In the genomic region with DNA sequence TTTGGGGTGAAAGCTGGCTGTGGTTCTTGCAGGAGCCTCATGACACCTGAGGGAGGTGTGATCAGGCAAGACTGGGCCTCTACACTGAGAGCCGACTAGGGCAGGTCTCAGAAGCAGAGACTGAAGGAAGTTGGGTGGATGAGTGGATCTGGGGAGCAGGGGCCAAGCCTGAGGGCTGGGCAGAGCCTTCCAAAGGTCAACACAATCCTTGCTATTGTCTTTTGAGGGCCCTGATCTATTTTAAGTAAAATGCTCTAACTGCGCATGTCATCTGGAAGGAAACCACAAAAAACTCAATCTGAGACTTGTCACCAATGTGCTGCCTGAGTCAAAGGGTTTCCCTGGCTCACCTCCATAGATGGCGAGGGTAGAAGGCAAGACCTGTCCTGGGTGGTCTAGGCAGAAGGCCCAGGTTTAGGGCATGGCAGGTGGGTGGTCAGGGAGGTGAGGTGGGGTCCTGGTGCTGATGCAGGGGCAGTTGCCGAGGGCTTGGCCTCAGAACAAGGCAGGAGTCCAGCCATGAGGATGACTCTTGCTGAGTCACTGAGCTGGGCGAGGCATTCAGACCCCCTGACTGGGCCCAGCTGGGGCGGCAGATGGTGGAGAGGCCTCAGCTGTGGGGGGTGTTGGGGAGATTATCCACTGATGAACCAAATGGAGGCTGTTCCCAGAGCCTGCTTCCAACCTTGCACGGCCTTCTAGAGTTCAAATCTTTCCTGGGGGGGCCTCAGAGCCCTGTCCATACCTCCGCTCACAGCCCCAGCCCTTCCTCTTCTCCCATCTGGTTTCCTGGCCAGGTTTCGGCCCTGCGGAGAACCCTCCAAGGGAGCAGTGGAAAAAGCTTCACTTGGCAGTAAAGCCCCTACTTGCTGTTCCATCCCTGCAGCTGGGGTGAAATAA, we compare ENCODE assay signal across 8 cellular contexts. TPM values are rescaled to one million over a fixed set of nuclear protein-coding genes. Genes with fewer than 3 reads are reported as not detected.
DNase-seq lines count a peak whose midpoint lies in the region; ATAC-seq and TF ChIP-seq lines count a peak whose summit lies in the region.

No MANE protein-coding gene starts in this region.

- peak overlapping the region in 4 of 5 donors; percentile 24 to 63 (median 34) for H3K9ac ChIP-seq in subcutaneous abdominal adipose tissue (ENCODE audit: low read length in 5 of 5)

- H3K27ac ChIP-seq in lung (ENCODE audit: low read depth in 1 of 2, low read length in 1 of 2) (peak overlapping the region; percentile 47 to 82), subcutaneous abdominal adipose tissue (ENCODE audit: low read depth, low read length) (peak overlapping the region; percentile 57)

- H3K27me3 ChIP-seq in lung (ENCODE audit: control insufficient read depth, insufficient read depth) (no peaks in the 10 kb centered on the region), subcutaneous abdominal adipose tissue (ENCODE audit: control insufficient read depth in 5 of 5, insufficient read depth in 4 of 5, low read length in 5 of 5) (no peaks in the 10 kb centered on the region)

- H3K4me1 ChIP-seq in lung (ENCODE audit: control insufficient read depth in 2 of 2, insufficient read depth in 2 of 2, low read length in 2 of 2) (peaks cover 5 to 34% of the 10 kb centered on the region in 2 donors), subcutaneous abdominal adipose tissue (ENCODE audit: control insufficient read depth in 5 of 5, insufficient read depth in 5 of 5, low read length in 5 of 5) (peaks cover 16 to 58% (median 55%) of the 10 kb centered on the region in 5 donors)

- 51 to 65% methylated on average over 10 of the region's 10 CpGs for whole genome bisulfite sequencing in lung, 2 donors

- no peaks in the 10 kb centered on the region for H3K9me3 ChIP-seq in lung (ENCODE audit: control insufficient read depth in 2 of 2, insufficient read depth in 1 of 2, low read length in 1 of 2)
- no peaks in the 10 kb centered on the region for H3K9me3 ChIP-seq in subcutaneous abdominal adipose tissue (ENCODE audit: control insufficient read depth in 5 of 5, low read length in 5 of 5)

- H3K36me3 ChIP-seq in lung (ENCODE audit: control insufficient read depth in 2 of 2, insufficient read depth in 2 of 2, low read length in 2 of 2) (peaks cover 0 to 13% of the 10 kb centered on the region in 2 donors), subcutaneous abdominal adipose tissue (ENCODE audit: control insufficient read depth in 5 of 5, insufficient read depth in 5 of 5, low read length in 5 of 5) (peaks cover 0 to 9% (median 7%) of the 10 kb centered on the region in 5 donors)

- ATAC-seq in lung (ENCODE audit: insufficient read depth, low FRiP score) = peak; percentile 6
- ATAC-seq in GM21576 (IDR thresholded peaks at IDR 0.05; ENCODE audit: unreplicated experiment) = no peak

- TF ChIP-seq CTCF in GM20000 (IDR thresholded peaks at IDR 0.05; ENCODE audit: extremely low read depth, missing control alignments) (no peak), cardiac fibroblast (IDR thresholded peaks at IDR 0.05; ENCODE audit: low read depth, low read length) (no peak), lung (IDR thresholded peaks at IDR 0.05; ENCODE audit: control extremely low read depth, extremely low read depth) (no peak)

- H3K4me3 ChIP-seq in cardiac fibroblast (replicated peaks in 1 of 2; ENCODE audit: low read depth in 2 of 2, low read length in 2 of 2) (peak overlapping the region in 1 of 2 donors; percentile 28), lung (no peak overlapping the region), subcutaneous abdominal adipose tissue (ENCODE audit: low read depth in 1 of 5, low read length in 5 of 5) (peak overlapping the region in 2 of 5 donors; percentile 19 to 33)

- DNase-seq in GM20000 (ENCODE audit: low spot score) (peak; percentile 74), RPMI7951 (ENCODE audit: low read depth) (peak; percentile 94), cardiac fibroblast (ENCODE audit: low read depth in 2 of 2) (peak; percentile 75 to 88), lung (ENCODE audit: low spot score) (no peak), SIG-M5 (lab: John Stamatoyannopoulos, UW) (no peak), NCI-H1436 treated with DMSO at 0.1 percent for 48 hours (lab: John Stamatoyannopoulos, UW) (no peak)

RNA-seq across cellular contexts. Expression of gene MVP, which starts 5.1 kb away (rescaled TPM):
- 140 and 141 TPM in 2 replicates for total RNA-seq in RPMI7951 (2014; rRNA removed; shearing (Covaris generic))
- 100 to 1,000 TPM; 150 to 322 TPM for total RNA-seq in lung
- 100 to 1,000 TPM; 239 to 267 TPM for polyA plus RNA-seq in lung

RNA-seq across cellular contexts. Expression of gene PAGR1, which starts 9.4 kb away (rescaled TPM):
- 20.5 and 22.8 TPM in 2 replicates for total RNA-seq in RPMI7951 (2014; rRNA removed; shearing (Covaris generic))
- total RNA-seq in lung = 10 to 100 TPM; 18.4 to 23.1 TPM
- 10 to 100 TPM; 29.8 to 43.2 TPM for polyA plus RNA-seq in lung

RNA-seq across cellular contexts. Expression of gene PRRT2, which starts 13.4 kb away (rescaled TPM):
- 1.7 and 2.5 TPM in 2 replicates for total RNA-seq in RPMI7951 (2014; rRNA removed; shearing (Covaris generic))
- total RNA-seq in lung = 1 to 10 TPM; 1.2 to 6.5 TPM
- polyA plus RNA-seq in lung = 1 to 10 TPM in 1 of 2 donors, under 1 TPM in 1; 0.49 to 1.8 TPM

RNA-seq across cellular contexts. Expression of gene MAZ, which starts 19.1 kb away (rescaled TPM):
- 114 and 181 TPM in 2 replicates for total RNA-seq in RPMI7951 (2014; rRNA removed; shearing (Covaris generic))
- 100 to 1,000 TPM in 1 of 2 donors, 10 to 100 TPM in 1; 94.9 to 159 TPM for total RNA-seq in lung
- polyA plus RNA-seq in lung = 100 to 1,000 TPM; 112 to 170 TPM

RNA-seq across cellular contexts. Expression of gene KIF22, which starts 34.8 kb away (rescaled TPM):
- total RNA-seq in RPMI7951 (2014; rRNA removed; shearing (Covaris generic)) = 120 and 128 TPM in 2 replicates
- 10 to 100 TPM; 24.3 to 27.6 TPM for total RNA-seq in lung
- polyA plus RNA-seq in lung = 10 to 100 TPM; 22.1 to 84.9 TPM

Comparison
In these comparisons a context has a peak if more than half of its experiments do, and no peak if none do; other contexts are left out.
1. DNase-seq: peak in GM20000 (single experiment), RPMI7951 (single experiment) and cardiac fibroblast (2 of 2); none in lung (single experiment), SIG-M5 (single experiment) and NCI-H1436 treated with DMSO at 0.1 percent for 48 hours (single experiment).